10 cellular contexts compared by ENCODE assay signal in genomic region chr4:26192921-26193894, GRCh38.
DNase-seq lines count a peak whose midpoint lies in the region; ATAC-seq and TF ChIP-seq lines count a peak whose summit lies in the region.
"Had no signal": no experiment of that assay in that cellular context is flagged by ENCODE, and none has a peak within 500 bp of the region (broad histone marks: within the 10 kb centered on the region; RNA-seq: fewer than 3 reads in every experiment).

No MANE protein-coding gene starts in this region.

- H3K36me3 Mint-ChIP-seq in activated T-cell treated with anti-CD3 and anti-CD28 coated beads, Interleukin-2, amount 50 U/mL, for 24 hours (ENCODE audit: low read depth) = no peaks in the 10 kb centered on the region
- peaks cover 12% of the 10 kb centered on the region for H3K36me3 Mint-ChIP-seq in T-helper 1 cell treated with Interleukin-12 subunit alpha and Interleukin-12 subunit beta and Interleukin-4 antibody, amounts not matched to agents 30 μg/mL and 1 μg/mL, for 36 hours (ENCODE audit: low read depth)

- TF ChIP-seq POLR2A in HCT116 (IDR thresholded peaks at IDR 0.05; ENCODE audit: borderline replicate concordance, extremely low read depth, insufficient read depth, insufficient read length) = no peak

- no peak overlapping the region for H2AFZ ChIP-seq in HCT116 (ENCODE audit: low read depth, low read length, poor library complexity, severe bottlenecking)

- no peaks in the 10 kb centered on the region for H3K79me2 ChIP-seq in HCT116 (ENCODE audit: insufficient read depth, low read length)

- TF ChIP-seq RAD21 in HCT116 (IDR thresholded peaks at IDR 0.05; ENCODE audit: low read depth) = peak; percentile 29; the same call in 1 of the 2 replicates

- H3K36me3 ChIP-seq in HCT116 (ENCODE audit: control insufficient read depth in 1 of 2, insufficient read depth in 2 of 2, low read length in 2 of 2) = no peaks in the 10 kb centered on the region

- no peak overlapping the region for H3K4me3 ChIP-seq in HCT116 (replicated peaks in 1 of 2; ENCODE audit: low read depth in 1 of 2, low read length in 2 of 2)

- peak overlapping the region; percentile 65 for H3K4me3 Mint-ChIP-seq in activated T-cell treated with anti-CD3 and anti-CD28 coated beads, Interleukin-2, amount 50 U/mL, for 24 hours
- peak overlapping the region; percentile 29 for H3K4me3 Mint-ChIP-seq in T-helper 1 cell treated with Interleukin-12 subunit alpha and Interleukin-12 subunit beta and Interleukin-4 antibody, amounts not matched to agents 30 μg/mL and 1 μg/mL, for 36 hours
- H3K4me3 Mint-ChIP-seq: central memory CD8-positive, alpha-beta T cell had no signal

- H3K4me2 ChIP-seq in HCT116 (ENCODE audit: low read length) = no peak overlapping the region

- BruUV-seq in HCT116 (replicated peaks; lab: Mats Ljungman, UMichigan) = no TSS peak

- CTCF ChIA-PET in HCT116 (lab: Charles Lee) = no interaction called here

- H3K27me3 ChIP-seq in HCT116 (ENCODE audit: insufficient read depth, low read length) = no peaks in the 10 kb centered on the region

- H3K27ac Mint-ChIP-seq in activated T-cell treated with anti-CD3 and anti-CD28 coated beads, Interleukin-2, amount 50 U/mL, for 24 hours = peak overlapping the region; percentile 95
- peak overlapping the region; percentile 69 for H3K27ac Mint-ChIP-seq in T-helper 1 cell treated with Interleukin-12 subunit alpha and Interleukin-12 subunit beta and Interleukin-4 antibody, amounts not matched to agents 30 μg/mL and 1 μg/mL, for 36 hours

- H3K4me1 ChIP-seq in HCT116 (ENCODE audit: control insufficient read depth in 1 of 2, insufficient read depth in 2 of 2, low read length in 2 of 2) = peaks cover 17 to 35% of the 10 kb centered on the region in 2 experiments

- no peak overlapping the region for H3K27ac ChIP-seq in HCT116 (ENCODE audit: low read depth, low read length)

- peaks cover 8% of the 10 kb centered on the region for H3K9me3 Mint-ChIP-seq in activated T-cell treated with anti-CD3 and anti-CD28 coated beads, Interleukin-2, amount 50 U/mL, for 24 hours
- H3K9me3 Mint-ChIP-seq in T-helper 1 cell treated with Interleukin-12 subunit alpha and Interleukin-12 subunit beta and Interleukin-4 antibody, amounts not matched to agents 30 μg/mL and 1 μg/mL, for 36 hours = no peaks in the 10 kb centered on the region
- H3K9me3 Mint-ChIP-seq: central memory CD8-positive, alpha-beta T cell had no signal

- intact Hi-C loops in HCT116 (cut with micrococcal nuclease) = no loop called here

- H3K9me2 ChIP-seq in HCT116 (ENCODE audit: insufficient read depth) = no peaks in the 10 kb centered on the region

- DNase-seq in activated T-cell treated with anti-CD3 and anti-CD28 coated beads, Interleukin-2, amount 50 U/mL, for 24 hours = no peak
- DNase-seq in activated T-cell treated with anti-CD3 and anti-CD28 coated beads for 4 hours (no peak), HCT116 (ENCODE audit: low read depth, low spot score) (no peak), pons (ENCODE audit: low spot score) (peak; percentile 57), HuH-7.5 (ENCODE audit: low spot score) (no peak), GDM1 (lab: John Stamatoyannopoulos, UW) (no peak), SW 1271 (lab: John Stamatoyannopoulos, UW) (no peak)
- DNase-seq: NCI-H2227 treated with DMSO at 0.1 percent for 48 hours had no signal

- no peak overlapping the region for H3K9ac ChIP-seq in HCT116 (ENCODE audit: low read length)

- no peaks in the 10 kb centered on the region for H3K9me3 ChIP-seq in HCT116 (ENCODE audit: control insufficient read depth in 1 of 2, insufficient read depth in 1 of 2, low read depth in 1 of 2, low read length in 2 of 2)

- H3K27me3 Mint-ChIP-seq in activated T-cell treated with anti-CD3 and anti-CD28 coated beads, Interleukin-2, amount 50 U/mL, for 24 hours = no peaks in the 10 kb centered on the region
- H3K27me3 Mint-ChIP-seq in T-helper 1 cell treated with Interleukin-12 subunit alpha and Interleukin-12 subunit beta and Interleukin-4 antibody, amounts not matched to agents 30 μg/mL and 1 μg/mL, for 36 hours (ENCODE audit: low read depth) = peaks cover 5% of the 10 kb centered on the region
- H3K27me3 Mint-ChIP-seq: central memory CD8-positive, alpha-beta T cell had no signal

- POLR2A ChIA-PET in HCT116 (lab: Charles Lee) = interaction anchor here (1.1 kb wide), 1 partner anchor 126 kb away, joined by 4 read pairs; no protein-coding TSS in a partner anchor

- RAD21 ChIA-PET in HCT116 (lab: Charles Lee; ENCODE audit: low non-redundant PET in 1 of 2, low total read pairs in 2 of 2, uncharacterized antibody in 2 of 2, unreplicated experiment in 2 of 2) = no interaction called here

- H3K4me1 Mint-ChIP-seq in activated T-cell treated with anti-CD3 and anti-CD28 coated beads, Interleukin-2, amount 50 U/mL, for 24 hours (ENCODE audit: low read depth) = peaks cover 64% of the 10 kb centered on the region
- peaks cover 44% of the 10 kb centered on the region for H3K4me1 Mint-ChIP-seq in T-helper 1 cell treated with Interleukin-12 subunit alpha and Interleukin-12 subunit beta and Interleukin-4 antibody, amounts not matched to agents 30 μg/mL and 1 μg/mL, for 36 hours (ENCODE audit: low read depth)

- 0 out of 6 replicates have a peak, but pooled peaks of 1 of the 3 experiments have one; percentile 7 for TF ChIP-seq CTCF in HCT116 (IDR thresholded peaks at IDR 0.05 in 2 of 3, conservative IDR thresholded peaks at IDR 0.05 in 1 of 3; ENCODE audit: borderline replicate concordance in 1 of 3, insufficient read depth in 1 of 3, low read depth in 2 of 3, low read length in 2 of 3)

- no peaks in the 10 kb centered on the region for H4K20me1 ChIP-seq in HCT116 (ENCODE audit: insufficient read depth)

- ATAC-seq in HCT116 = no peak

TF ChIP-seq in HCT116, 20 proteins besides CTCF, POLR2A, EP300 and RAD21:
- TF ChIP-seq SP1 (IDR thresholded peaks at IDR 0.05; ENCODE audit: low read depth) (no peak), FOSL1 (IDR thresholded peaks at IDR 0.05; ENCODE audit: low read depth) (no peak), POLR2AphosphoS5 (IDR thresholded peaks at IDR 0.05; ENCODE audit: low read depth, low read length) (no peak), EZH2phosphoT487 (IDR thresholded peaks at IDR 0.05; ENCODE audit: borderline replicate concordance) (no peak), JUND (IDR thresholded peaks at IDR 0.05) (no peak), ATF3 (IDR thresholded peaks at IDR 0.05) (no peak), YY1 (IDR thresholded peaks at IDR 0.05; ENCODE audit: extremely low read depth, insufficient replicate concordance, low read depth, low read length) (no peak), ELF1 (IDR thresholded peaks at IDR 0.05; ENCODE audit: borderline replicate concordance, low read depth) (no peak)
